In genomic region chr16:6684076-6684673, GRCh38 we compare ENCODE assay signal across 9 cellular contexts.
DNase-seq lines count a peak whose midpoint lies in the region; ATAC-seq, FAIRE-seq and TF ChIP-seq lines count a peak whose summit lies in the region.
"Had no signal": no experiment of that assay in that cellular context is flagged by ENCODE, and none has a peak within 500 bp of the region (broad histone marks: within the 10 kb centered on the region; RNA-seq: fewer than 3 reads in every experiment).

No MANE protein-coding gene starts in this region.

- no peaks in the 10 kb centered on the region for H3K79me2 ChIP-seq in keratinocyte (ENCODE audit: control insufficient read depth, insufficient read depth, low read length)

- H3K9me3 Mint-ChIP-seq in activated CD8-positive, alpha-beta memory T cell treated with anti-CD3 and anti-CD28 coated beads, Interleukin-2, amount 10 ng/mL, durations not matched to agents 7 days and 5 days (ENCODE audit: low read depth): peaks cover 4% of the 10 kb centered on the region
- H3K9me3 Mint-ChIP-seq: dendritic cell treated with granulocyte-macrophage colony-stimulating factor and Interleukin-4, amounts not matched to agents 40 ng/mL and 50 ng/mL, for 4 days had no signal

- no peaks in the 10 kb centered on the region for H3K27me3 Mint-ChIP-seq in activated CD8-positive, alpha-beta memory T cell treated with anti-CD3 and anti-CD28 coated beads, Interleukin-2, amount 10 ng/mL, durations not matched to agents 7 days and 5 days
- H3K27me3 Mint-ChIP-seq: dendritic cell treated with granulocyte-macrophage colony-stimulating factor and Interleukin-4, amounts not matched to agents 40 ng/mL and 50 ng/mL, for 4 days had no signal

- no peaks in the 10 kb centered on the region for H3K36me3 ChIP-seq in keratinocyte (ENCODE audit: control insufficient read depth in 2 of 2, extremely low read depth in 1 of 2, insufficient read depth in 2 of 2, low read length in 2 of 2)

- CTCF ChIA-PET in activated CD8-positive, alpha-beta memory T cell treated with anti-CD3 and anti-CD28 coated beads, Interleukin-2, amount 10 ng/mL, durations not matched to agents 7 days and 5 days (lab: Charles Lee): interaction anchor here (2.3 kb wide), 1 partner anchor 41 kb away, joined by 4 read pairs; no protein-coding TSS in a partner anchor

- no peaks in the 10 kb centered on the region for H3K36me3 Mint-ChIP-seq in activated CD8-positive, alpha-beta memory T cell treated with anti-CD3 and anti-CD28 coated beads, Interleukin-2, amount 10 ng/mL, durations not matched to agents 7 days and 5 days

- no peak overlapping the region for H3K4me2 ChIP-seq in keratinocyte (ENCODE audit: control insufficient read depth, extremely low read depth, insufficient read depth, low read depth, low read length)

- H2AFZ ChIP-seq in keratinocyte (ENCODE audit: control insufficient read depth, low read length): no peak overlapping the region

- H4K20me1 ChIP-seq in keratinocyte (ENCODE audit: control insufficient read depth, extremely low read depth, insufficient read depth, low read length): no peaks in the 10 kb centered on the region

- no peak overlapping the region for H3K4me3 Mint-ChIP-seq in activated CD8-positive, alpha-beta memory T cell treated with anti-CD3 and anti-CD28 coated beads, Interleukin-2, amount 10 ng/mL, durations not matched to agents 7 days and 5 days
- H3K4me3 Mint-ChIP-seq: dendritic cell treated with granulocyte-macrophage colony-stimulating factor and Interleukin-4, amounts not matched to agents 40 ng/mL and 50 ng/mL, for 4 days had no signal

- H3K4me1 ChIP-seq in keratinocyte (ENCODE audit: control insufficient read depth, extremely low read depth, insufficient read depth, low read length): no peaks in the 10 kb centered on the region

- TF ChIP-seq CTCF in HFF-Myc (IDR thresholded peaks at IDR 0.05; ENCODE audit: low read depth, low read length, missing control alignments): peak; percentile 11
- peak; percentile 28 to 56 (median 30) for TF ChIP-seq CTCF in keratinocyte (optimal IDR thresholded peaks at IDR 0.05 in 1 of 3, IDR thresholded peaks at IDR 0.05 in 1 of 3, conservative IDR thresholded peaks at IDR 0.05 in 1 of 3; ENCODE audit: extremely low read depth in 1 of 3, insufficient read depth in 2 of 3, low read length in 3 of 3)

- no peak for ATAC-seq in activated CD8-positive, alpha-beta memory T cell treated with anti-CD3 and anti-CD28 coated beads, Interleukin-2, amount 10 ng/mL, durations not matched to agents 7 days and 5 days
- no peak for ATAC-seq in HG03460 (IDR thresholded peaks at IDR 0.05; ENCODE audit: unreplicated experiment)

- H3K9me1 ChIP-seq in keratinocyte (ENCODE audit: control insufficient read depth, extremely low read depth, insufficient read depth, low read length): no peaks in the 10 kb centered on the region

- no peak overlapping the region for H3K9ac ChIP-seq in keratinocyte (ENCODE audit: control insufficient read depth, extremely low read depth, insufficient read depth, low read length)

- dilution Hi-C loops in keratinocyte (cut with MboI; ENCODE audit: extremely low pct_ligation_motif_present, low sequenced_read_pairs): no loop called here

- H3K27ac ChIP-seq in keratinocyte (ENCODE audit: control insufficient read depth, insufficient read depth, low read length): no peak overlapping the region

- H3K4me3 ChIP-seq in HFF-Myc (replicated peaks; ENCODE audit: low read depth, low read length): no peak overlapping the region
- H3K4me3 ChIP-seq in keratinocyte (ENCODE audit: control insufficient read depth in 2 of 3, extremely low read depth in 1 of 3, insufficient read depth in 2 of 3, low read depth in 1 of 3, low read length in 3 of 3): no peak overlapping the region

- H3K4me1 Mint-ChIP-seq in activated CD8-positive, alpha-beta memory T cell treated with anti-CD3 and anti-CD28 coated beads, Interleukin-2, amount 10 ng/mL, durations not matched to agents 7 days and 5 days: no peaks in the 10 kb centered on the region

- no peaks in the 10 kb centered on the region for H3K9me3 ChIP-seq in keratinocyte (ENCODE audit: control insufficient read depth, low read depth, low read length)

- FAIRE-seq in keratinocyte (lab: Jason Lieb, UNC): no peak

- H3K27me3 ChIP-seq in keratinocyte (ENCODE audit: control insufficient read depth, extremely low read depth, insufficient read depth, low read length): no peaks in the 10 kb centered on the region

- no peak overlapping the region for H3K27ac Mint-ChIP-seq in activated CD8-positive, alpha-beta memory T cell treated with anti-CD3 and anti-CD28 coated beads, Interleukin-2, amount 10 ng/mL, durations not matched to agents 7 days and 5 days
- H3K27ac Mint-ChIP-seq: dendritic cell treated with granulocyte-macrophage colony-stimulating factor and Interleukin-4, amounts not matched to agents 40 ng/mL and 50 ng/mL, for 4 days had no signal

- peak; percentile 32 for DNase-seq in DMS79 treated with DMSO at 0.1 percent for 48 hours (lab: John Stamatoyannopoulos, UW)
- no peak for DNase-seq in HFF-Myc (ENCODE audit: extremely low read depth, low read depth)
- peak; percentile 55 for DNase-seq in SK-N-DZ (ENCODE audit: low spot score)
- no peak for DNase-seq in keratinocyte (ENCODE audit: low read depth, low spot score)
- no peak for DNase-seq in T1000 (lab: John Stamatoyannopoulos, UW)
- DNase-seq in effector CD4-positive, alpha-beta T cell: no peak
- DNase-seq in activated CD8-positive, alpha-beta memory T cell treated with anti-CD3 and anti-CD28 coated beads, Interleukin-2, amount 10 ng/mL, durations not matched to agents 7 days and 5 days: no peak

Comparison
In these comparisons a context has a peak if more than half of its experiments do, and no peak if none do; other contexts are left out.
1. DNase-seq: peak in DMS79 treated with DMSO at 0.1 percent for 48 hours (single experiment) and SK-N-DZ (single experiment); none in HFF-Myc (single experiment), keratinocyte (single experiment), T1000 (single experiment), effector CD4-positive, alpha-beta T cell (single experiment) and activated CD8-positive, alpha-beta memory T cell treated with anti-CD3 and anti-CD28 coated beads, Interleukin-2, amount 10 ng/mL, durations not matched to agents 7 days and 5 days (single experiment).